ENCODE assay signal across 19 cellular contexts in the genomic region with DNA sequence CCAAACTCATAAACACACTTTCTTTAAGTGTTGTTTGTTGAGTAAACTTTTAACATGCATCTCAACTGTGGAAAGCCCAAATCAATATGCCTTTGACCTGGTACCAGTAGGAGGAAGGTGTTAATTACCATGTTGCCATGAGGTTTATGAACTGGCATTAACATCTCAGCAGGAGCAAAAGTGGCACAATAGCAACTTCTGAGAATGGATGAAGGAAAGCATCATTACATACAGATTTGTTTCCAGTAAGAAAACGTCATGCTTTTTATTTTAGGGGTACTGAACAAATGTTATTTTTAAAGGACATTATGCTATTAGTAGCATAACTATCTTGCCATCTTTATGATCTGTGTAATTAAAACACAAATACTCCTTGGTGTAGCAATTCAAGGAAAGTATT. TPM values are rescaled to one million over a fixed set of nuclear protein-coding genes. Genes with fewer than 3 reads are reported as not detected.
A peak's percentile ranks its signal among the peaks of the same experiment; 100 is the strongest.
DNase-seq lines count a peak whose midpoint lies in the region; ATAC-seq, FAIRE-seq and TF ChIP-seq lines count a peak whose summit lies in the region.
"Had no signal": no experiment of that assay in that cellular context is flagged by ENCODE, and none has a peak within 500 bp of the region (broad histone marks: within the 10 kb centered on the region; RNA-seq: fewer than 3 reads in every experiment).

No MANE protein-coding gene starts in this region.

- no peak overlapping the region for H2AK5ac ChIP-seq in H1 (ENCODE audit: low read depth, low read length)

- no peak overlapping the region for H2BK120ac ChIP-seq in H1 (replicated peaks; ENCODE audit: low read depth, low read length)

- DNase-seq in A549 (ENCODE audit: low read depth in 1 of 2, low spot score in 1 of 2) (no peak), NCI-H748 treated with DMSO at 0.1 percent for 48 hours (lab: John Stamatoyannopoulos, UW) (peak; percentile 73), H1 (ENCODE audit: low read depth in 1 of 2, low spot score in 2 of 2) (no peak), Ammon's horn (ENCODE audit: low spot score) (no peak), GM12891 (ENCODE audit: insufficient read length, low spot score) (no peak)
- DNase-seq: 8988T; CD4-positive, alpha-beta memory T cell; DMS153; DMS79 treated with DMSO at 0.1 percent for 48 hours; EL; GOT3; HFFc6 had no signal

- H3K23me2 ChIP-seq in H1 (ENCODE audit: low read depth, low read length), result no peaks in the 10 kb centered on the region; the same call in 1 of the 2 replicates

- no peaks in the 10 kb centered on the region for H3K79me1 ChIP-seq in H1 (ENCODE audit: low read depth, low read length)

- H2BK12ac ChIP-seq in H1 (ENCODE audit: low read depth, low read length), result no peak overlapping the region

- no peak overlapping the region for H4K8ac ChIP-seq in H1 (ENCODE audit: extremely low read depth, insufficient read depth, low read length)

- TF ChIP-seq CTCF in A549 (IDR thresholded peaks at IDR 0.05), result no peak
- TF ChIP-seq CTCF in HEK293 (tag by site-specific recombination; IDR thresholded peaks at IDR 0.05), result no peak
- TF ChIP-seq CTCF in H1 (IDR thresholded peaks at IDR 0.05; ENCODE audit: control extremely low read depth in 1 of 3, insufficient read depth in 1 of 3, low read depth in 1 of 3, low read length in 3 of 3), result no peak

- no peaks in the 10 kb centered on the region for H4K20me1 ChIP-seq in H1 (replicated peaks in 1 of 2; ENCODE audit: control insufficient read depth in 1 of 2, insufficient read depth in 2 of 2, low read length in 2 of 2)

- POLR2A ChIA-PET in A549 (lab: Yijun Ruan, JAX) (no interaction called here), HEK293 (lab: Yijun Ruan, JAX) (no interaction called here), H1 (lab: Charles Lee; ENCODE audit: partially characterized antibody) (no interaction called here)

- no peak for ATAC-seq in A549
- no peak for ATAC-seq in GM19397 (IDR thresholded peaks at IDR 0.05; ENCODE audit: unreplicated experiment)
- ATAC-seq in GM19328 (IDR thresholded peaks at IDR 0.05; ENCODE audit: unreplicated experiment), result no peak
- ATAC-seq: K562 had no signal

- H3K9me3 ChIP-seq in A549 (no peaks in the 10 kb centered on the region), HEK293 (ENCODE audit: control insufficient read depth, insufficient read depth, low read depth, low read length) (no peaks in the 10 kb centered on the region), H1 (ENCODE audit: insufficient read depth in 2 of 2, low read depth in 1 of 2, low read length in 1 of 2) (no peaks in the 10 kb centered on the region)
- H3K9me3 ChIP-seq: BE2C, HAP-1 had no signal

- no peak for TF ChIP-seq RAD21 in A549 (conservative IDR thresholded peaks at IDR 0.05 in 1 of 2, IDR thresholded peaks at IDR 0.05 in 1 of 2)
- no peak for TF ChIP-seq RAD21 in H1 (IDR thresholded peaks at IDR 0.05 in 1 of 2, conservative IDR thresholded peaks at IDR 0.05 in 1 of 2; ENCODE audit: low read depth in 2 of 2, low read length in 2 of 2)

- no peak overlapping the region for H3K27ac ChIP-seq in A549
- H3K27ac ChIP-seq in HEK293 (ENCODE audit: extremely low read depth, low read depth, low read length), result no peak overlapping the region
- H3K27ac ChIP-seq in H1 (ENCODE audit: low read depth, low read length), result no peak overlapping the region

- no peak overlapping the region for H3K56ac ChIP-seq in H1 (replicated peaks; ENCODE audit: insufficient read length, low read depth, low read length)

- WGBS in A549 (ENCODE audit: missing lambda C conversion rate), result 9% methylated on average over 1 of the region's 1 CpG
- 52% methylated on average over 1 of the region's 1 CpG; no CpG with 5 or more reads in 1 of the 2 experiments for WGBS in H1 (ENCODE audit: extremely low coverage in 1 of 2, insufficient coverage in 1 of 2, insufficient read length in 1 of 2, insufficient replicate concordance in 2 of 2, low coverage in 1 of 2, low lambda C conversion rate in 2 of 2, missing lambda C conversion rate in 1 of 2), 2 experiments

- H4K5ac ChIP-seq in H1 (ENCODE audit: insufficient read length, low read depth, low read length), result no peak overlapping the region

- H3K4ac ChIP-seq in H1 (replicated peaks; ENCODE audit: insufficient read length, low read depth, low read length), result no peak overlapping the region

- H2AFZ ChIP-seq in H1 (ENCODE audit: low read length), result no peak overlapping the region

- H3K4me2 ChIP-seq in A549 (no peak overlapping the region), H1 (ENCODE audit: insufficient read depth in 1 of 2, low read depth in 2 of 2, low read length in 2 of 2) (no peak overlapping the region)

- no peak overlapping the region for H3K18ac ChIP-seq in H1 (ENCODE audit: extremely low read depth, low read length)

- no peak overlapping the region for H4K91ac ChIP-seq in H1 (replicated peaks; ENCODE audit: insufficient read length, low read length)

- CTCF ChIA-PET in A549 (lab: Yijun Ruan, JAX) (interaction anchor here (0.6 to 1.0 kb wide), 2 partner anchors 109 to 359 kb away, joined by 3 read pairs; no protein-coding TSS in a partner anchor), HEK293 (lab: Yijun Ruan, JAX) (interaction anchor here (0.5 to 2.2 kb wide), 2 partner anchors 10 to 155 kb away, joined by 3 to 6 read pairs; no protein-coding TSS in a partner anchor), H1 (lab: Charles Lee; ENCODE audit: partially characterized antibody) (no interaction called here)

- H3K36me3 ChIP-seq in HEK293 (ENCODE audit: control insufficient read depth in 2 of 2, insufficient read depth in 1 of 2, low read length in 2 of 2) (no peaks in the 10 kb centered on the region), H1 (ENCODE audit: control insufficient read depth in 2 of 4, insufficient read depth in 4 of 4, low read length in 3 of 4) (no peaks in the 10 kb centered on the region)
- H3K36me3 ChIP-seq: BE2C, HAP-1 had no signal

- FAIRE-seq in A549 (lab: Jason Lieb, UNC) (peak; percentile 67), H1 (lab: Jason Lieb, UNC) (peak; percentile 24), GM12891 (lab: Jason Lieb, UNC) (no peak)
- FAIRE-seq: D721Med, K562 had no signal

- no peak overlapping the region for H2BK5ac ChIP-seq in H1 (ENCODE audit: low read depth, low read length)

- no peak overlapping the region for H3K14ac ChIP-seq in H1 (ENCODE audit: insufficient read length)

- no peaks in the 10 kb centered on the region for H3K4me1 ChIP-seq in A549
- H3K4me1 ChIP-seq in HEK293 (ENCODE audit: control insufficient read depth, insufficient read depth, low read length), result no peaks in the 10 kb centered on the region; the same call in 1 of the 2 replicates
- peaks cover 0 to 5% (median 3%) of the 10 kb centered on the region in 4 experiments; a peak in 4 of 7 replicates for H3K4me1 ChIP-seq in H1 (replicated peaks in 1 of 4; ENCODE audit: control insufficient read depth in 3 of 4, insufficient read depth in 4 of 4, low read length in 3 of 4)

- H3K27me3 ChIP-seq in H1 (replicated peaks in 1 of 4; ENCODE audit: control insufficient read depth in 3 of 4, extremely low read depth in 1 of 4, insufficient read depth in 3 of 4, low read length in 3 of 4), result no peaks in the 10 kb centered on the region
- H3K27me3 ChIP-seq: BE2C had no signal

- H3K9ac ChIP-seq in H1 (replicated peaks in 1 of 4; ENCODE audit: extremely low read depth in 1 of 4, low read depth in 3 of 4, low read length in 3 of 4), result no peak overlapping the region

- H2BK15ac ChIP-seq in H1 (ENCODE audit: low read length), result no peak overlapping the region

- TF ChIP-seq POLR2A in A549 (IDR thresholded peaks at IDR 0.05; ENCODE audit: low read length), result no peak
- TF ChIP-seq POLR2A in H1 (IDR thresholded peaks at IDR 0.05; ENCODE audit: control extremely low read depth in 1 of 2, low read depth in 2 of 2, low read length in 2 of 2), result no peak
- TF ChIP-seq POLR2A in GM12891 (IDR thresholded peaks at IDR 0.05; ENCODE audit: low read depth, low read length), result no peak

- TF ChIP-seq EP300 in A549 (IDR thresholded peaks at IDR 0.05), result no peak
- no peak for TF ChIP-seq EP300 in H1 (IDR thresholded peaks at IDR 0.05; ENCODE audit: borderline replicate concordance in 1 of 2, low read depth in 2 of 2, low read length in 2 of 2)

- no peak overlapping the region for H3K23ac ChIP-seq in H1 (ENCODE audit: insufficient read length)

- H2BK20ac ChIP-seq in H1 (ENCODE audit: low read length), result no peak overlapping the region

- H3K79me2 ChIP-seq in H1 (ENCODE audit: control insufficient read depth in 1 of 2, insufficient read depth in 2 of 2, low read length in 2 of 2), result no peaks in the 10 kb centered on the region

- no peak overlapping the region for H3K4me3 ChIP-seq in A549
- H3K4me3 ChIP-seq in HEK293 (ENCODE audit: low read depth, low read length), result no peak overlapping the region
- H3K4me3 ChIP-seq in H1 (ENCODE audit: extremely low read depth in 1 of 4, insufficient read depth in 2 of 4, low read depth in 3 of 4, low read length in 4 of 4), result no peak overlapping the region
- H3K4me3 ChIP-seq: HAP-1, K562 had no signal

TF ChIP-seq in A549, 52 proteins besides CTCF, POLR2A, EP300 and RAD21 (continues in another document):
- TF ChIP-seq RARB (CRISPR knock-in tag; IDR thresholded peaks at IDR 0.05) (no peak), KDM5A (IDR thresholded peaks at IDR 0.05) (no peak), ZC3H11A (IDR thresholded peaks at IDR 0.05) (no peak)

TF ChIP-seq in HEK293, 187 proteins besides CTCF, POLR2A, EP300 and RAD21 (continues in another document):
- TF ChIP-seq SCRT2 (tag by site-specific recombination; IDR thresholded peaks at IDR 0.05) (no peak), ZXDB (tag by site-specific recombination; IDR thresholded peaks at IDR 0.05) (no peak)

TF ChIP-seq in GM12891, 5 proteins besides CTCF, POLR2A, EP300 and RAD21:
- TF ChIP-seq PAX5 (IDR thresholded peaks at IDR 0.05; ENCODE audit: insufficient read depth, low read length, severe bottlenecking), result no peak
- no peak for TF ChIP-seq SPI1 (IDR thresholded peaks at IDR 0.05; ENCODE audit: low read depth, low read length)
- no peak for TF ChIP-seq POU2F2 (IDR thresholded peaks at IDR 0.05; ENCODE audit: low read depth, low read length)
TF ChIP-seq in GM12891: peak in this region for 0.

RNA-seq across cellular contexts. Expression of a gene that starts 51.1 kb away (rescaled TPM):
- polyA plus RNA-seq in A549 (2011; rRNA removed) (0.28 and 0.59 TPM in 2 replicates), A549 (2017; fragmentation: RNase III; extraction: RNeasy Plus Mini Kit Qiagen cat#74134 plus additional on column Dnase treatment) (0.09 to 0.47 TPM (median 0.30 TPM) in 3 replicates), H1 (2011; rRNA removed) (0.06 and 0.15 TPM in 2 replicates)
- polyA plus RNA-seq in A549 (2012; cell fraction: cytosol; rRNA removed), result 0.05 and 0.09 TPM in 2 replicates
- polyA plus RNA-seq in A549 (2012; cell fraction: nucleus; rRNA removed), result 0.04 TPM in 2 replicates
- 0.17 TPM in 1 of 2 replicates, not detected in the other for polyA minus RNA-seq in A549 (2011; rRNA and poly(A)+ RNA removed)
- 0.15 and 0.99 TPM in 2 replicates for total RNA-seq in H1 (2021; fragmentation: NEBNext Ultra II Directional; extraction: Animal tissue kit (Norgen Biotek cat#: 25700))
- polyA plus RNA-seq in H1 (2011; cell fraction: cytosol; rRNA removed), result 0.09 TPM
- polyA plus RNA-seq in H1 (2011; cell fraction: nucleus; rRNA removed), result not detected
- polyA plus RNA-seq in H1 (2012, experiment 1 of 2), result 0.23 to 0.30 TPM (median 0.26 TPM) in 4 replicates
- 0.10 TPM for polyA plus RNA-seq in H1 (2012, experiment 2 of 2)
- 0.10 TPM for polyA plus RNA-seq in H1 (2013, experiment 1 of 2)
- polyA plus RNA-seq in H1 (2013, experiment 2 of 2), result 0.09 TPM
- polyA minus RNA-seq in H1 (2011; rRNA and poly(A)+ RNA removed), result 0.20 and 0.60 TPM in 2 replicates
- polyA minus RNA-seq in H1 (2011; cell fraction: cytosol; rRNA and poly(A)+ RNA removed), result not detected
- not detected for polyA minus RNA-seq in H1 (2011; cell fraction: nucleus; rRNA and poly(A)+ RNA removed)
- polyA plus RNA-seq in GM12891 (2012; ENCODE audit: low read depth, missing spikeins), result not detected
- total RNA-seq: CD4-positive, alpha-beta memory T cell; HFFc6 had no signal
- polyA plus RNA-seq: CD4-positive, alpha-beta memory T cell had no signal
